Comparison of ENCODE assay signal across 8 cellular contexts in genomic region chr3:149969945-149970715, GRCh38. TPM values are rescaled to one million over a fixed set of nuclear protein-coding genes. Genes with fewer than 3 reads are reported as not detected.
DNase-seq lines count a peak whose midpoint lies in the region; ATAC-seq and TF ChIP-seq lines count a peak whose summit lies in the region.

No MANE protein-coding gene starts in this region.

- peaks cover 52% of the 10 kb centered on the region for H3K36me3 ChIP-seq in SJSA1

- no peak for TF ChIP-seq EP300 in Ishikawa (IDR thresholded peaks at IDR 0.05; ENCODE audit: borderline replicate concordance)

- DNase-seq in DMS153 (lab: John Stamatoyannopoulos, UW) (peak; percentile 84), SJSA1 (ENCODE audit: low read depth in 1 of 2, low spot score in 2 of 2) (peak; percentile 70 to 76), glomerular visceral epithelial cell (ENCODE audit: extremely low spot score) (peak; percentile 83), occipital lobe (lab: John Stamatoyannopoulos, UW) (peak; percentile 66), superior temporal gyrus (ENCODE audit: extremely low spot score) (peak; percentile 86)
- peak; percentile 67 to 73 for DNase-seq in activated naive CD4-positive, alpha-beta T cell treated with anti-CD3 and anti-CD28 coated beads, Interleukin-2, amount 50 U/mL, for 72 hours (ENCODE audit: low spot score in 2 of 2)

- no peaks in the 10 kb centered on the region for H3K9me3 Mint-ChIP-seq in activated naive CD4-positive, alpha-beta T cell treated with anti-CD3 and anti-CD28 coated beads, Interleukin-2, amount 50 U/mL, for 72 hours

- H3K4me1 ChIP-seq in SJSA1 (replicated peaks) = peaks cover 24% of the 10 kb centered on the region

- no peaks in the 10 kb centered on the region for H3K9me3 ChIP-seq in SJSA1 (replicated peaks)

- peak; percentile 60 for ATAC-seq in GM21717 (IDR thresholded peaks at IDR 0.05; ENCODE audit: unreplicated experiment)
- peak; percentile 70 to 72 for ATAC-seq in activated naive CD4-positive, alpha-beta T cell treated with anti-CD3 and anti-CD28 coated beads, Interleukin-2, amount 50 U/mL, for 72 hours

- H3K4me3 ChIP-seq in SJSA1 = peak overlapping the region; percentile 94

- H3K27ac Mint-ChIP-seq in activated naive CD4-positive, alpha-beta T cell treated with anti-CD3 and anti-CD28 coated beads, Interleukin-2, amount 50 U/mL, for 72 hours = peak overlapping the region; percentile 45 to 57

- H3K27ac ChIP-seq in SJSA1 = peak overlapping the region; percentile 98

- TF ChIP-seq RAD21 in Ishikawa (IDR thresholded peaks at IDR 0.05; ENCODE audit: low read depth) = no peak

- no peaks in the 10 kb centered on the region for H3K27me3 ChIP-seq in SJSA1 (replicated peaks)

- peaks cover 5 to 6% of the 10 kb centered on the region in 2 donors for H3K36me3 Mint-ChIP-seq in activated naive CD4-positive, alpha-beta T cell treated with anti-CD3 and anti-CD28 coated beads, Interleukin-2, amount 50 U/mL, for 72 hours

TF ChIP-seq in Ishikawa, 13 proteins besides CTCF, POLR2A, EP300 and RAD21:
- TF ChIP-seq YY1 (IDR thresholded peaks at IDR 0.05; ENCODE audit: low read depth) (0 out of 2 replicates have a peak, but pooled peaks have one; percentile 17), TCF12 (IDR thresholded peaks at IDR 0.05; ENCODE audit: low read depth) (0 out of 2 replicates have a peak, but pooled peaks have one; percentile 28), NFIC (IDR thresholded peaks at IDR 0.05) (no peak), EGR1 (IDR thresholded peaks at IDR 0.05) (0 out of 2 replicates have a peak, but pooled peaks have one; percentile 7), CEBPB (IDR thresholded peaks at IDR 0.05) (no peak), ZBTB7A (IDR thresholded peaks at IDR 0.05; ENCODE audit: low read depth) (no peak)

RNA-seq across cellular contexts. Expression of gene PFN2, which starts 0.6 kb away (rescaled TPM):
- total RNA-seq in SJSA1 (2014; rRNA removed; shearing (Covaris generic)) = 200 and 259 TPM in 2 replicates
- total RNA-seq in activated naive CD4-positive, alpha-beta T cell treated with anti-CD3 and anti-CD28 coated beads, Interleukin-2, amount 50 U/mL, for 72 hours = 1 to 10 TPM; 2.4 to 3.0 TPM
- total RNA-seq in occipital lobe = 459 TPM

Comparison
In these comparisons a context has a peak if more than half of its experiments do, and no peak if none do; other contexts are left out.
1. Peak in every context shown above with its lines: DNase-seq, ATAC-seq, H3K4me3 ChIP-seq and H3K27ac ChIP-seq.
2. RNA of gene PFN2, which starts 0.6 kb away (total RNA-seq): 459 TPM in occipital lobe (single experiment) and 200 to 259 TPM in SJSA1; 2.4 to 3.0 TPM in activated naive CD4-positive, alpha-beta T cell treated with anti-CD3 and anti-CD28 coated beads, Interleukin-2, amount 50 U/mL, for 72 hours; every median in the first group is over 10 times any median in the second.